ENCODE assay signal across 1 cellular context in genomic region chr1:53111073-53111556, GRCh38.
TF ChIP-seq lines count a peak whose summit lies in the region.

No MANE protein-coding gene starts in this region.

TF ChIP-seq in HepG2, 621 proteins besides CTCF, POLR2A, EP300 and RAD21 (continued from another document and continues in another):
- TF ChIP-seq PAXIP1 (CRISPR knock-in tag; conservative IDR thresholded peaks at IDR 0.05): peak; percentile 81
- no peak for TF ChIP-seq ZBTB4 (CRISPR knock-in tag; IDR thresholded peaks at IDR 0.05; ENCODE audit: borderline replicate concordance)
- TF ChIP-seq FOXK2 (IDR thresholded peaks at IDR 0.05): no peak
- no peak for TF ChIP-seq ELK4 (CRISPR knock-in tag; IDR thresholded peaks at IDR 0.05; ENCODE audit: borderline replicate concordance)
- no peak for TF ChIP-seq CREM (IDR thresholded peaks at IDR 0.05)
- TF ChIP-seq CREM (CRISPR knock-in tag; IDR thresholded peaks at IDR 0.05): no peak
- TF ChIP-seq ZNF557 (CRISPR knock-in tag; IDR thresholded peaks at IDR 0.05): no peak
- no peak for TF ChIP-seq ZNF20 (CRISPR knock-in tag; IDR thresholded peaks at IDR 0.05)
- TF ChIP-seq KAT7 (CRISPR knock-in tag; IDR thresholded peaks at IDR 0.05; ENCODE audit: borderline replicate concordance): no peak
- peak; percentile 15; the same call in 1 of the 2 replicates for TF ChIP-seq BCL3 (CRISPR knock-in tag; IDR thresholded peaks at IDR 0.05)
- no peak for TF ChIP-seq LRRFIP1 (CRISPR knock-in tag; conservative IDR thresholded peaks at IDR 0.05)
- TF ChIP-seq ZNF24 (IDR thresholded peaks at IDR 0.05): no peak
- no peak for TF ChIP-seq NFATC3 (CRISPR knock-in tag; IDR thresholded peaks at IDR 0.05)
- no peak for TF ChIP-seq ZNF256 (CRISPR knock-in tag; conservative IDR thresholded peaks at IDR 0.05)
- TF ChIP-seq CBX5 (CRISPR knock-in tag; IDR thresholded peaks at IDR 0.05; ENCODE audit: borderline replicate concordance): peak; percentile 58; the same call in 1 of the 2 replicates
- TF ChIP-seq KDM4B (CRISPR knock-in tag; IDR thresholded peaks at IDR 0.05): no peak
- no peak for TF ChIP-seq BRD4 (CRISPR knock-in tag; IDR thresholded peaks at IDR 0.05)
- TF ChIP-seq NPAS2 (CRISPR knock-in tag; IDR thresholded peaks at IDR 0.05; ENCODE audit: borderline replicate concordance): no peak
- no peak for TF ChIP-seq ZNF224 (CRISPR knock-in tag; IDR thresholded peaks at IDR 0.05)
- no peak for TF ChIP-seq TAF15 (IDR thresholded peaks at IDR 0.05; ENCODE audit: low read depth, low read length, poor library complexity, severe bottlenecking)
- TF ChIP-seq RFX5 (IDR thresholded peaks at IDR 0.05; ENCODE audit: low read depth, low read length): peak; percentile 94
- TF ChIP-seq HES4 (CRISPR knock-in tag; IDR thresholded peaks at IDR 0.05; ENCODE audit: borderline replicate concordance): no peak
- no peak for TF ChIP-seq TEAD3 (CRISPR knock-in tag; optimal IDR thresholded peaks at IDR 0.05; ENCODE audit: borderline replicate concordance)
- TF ChIP-seq ATF4 (CRISPR knock-in tag; IDR thresholded peaks at IDR 0.05): no peak; a peak in 1 of 4 replicates
- TF ChIP-seq ZBTB7A (CRISPR knock-in tag; IDR thresholded peaks at IDR 0.05): no peak
- no peak for TF ChIP-seq ZNF746 (CRISPR knock-in tag; IDR thresholded peaks at IDR 0.05)
- no peak for TF ChIP-seq ONECUT2 (CRISPR knock-in tag; IDR thresholded peaks at IDR 0.05)
- TF ChIP-seq ZNF501 (CRISPR knock-in tag; IDR thresholded peaks at IDR 0.05): peak; percentile 88; the same call in 1 of the 2 replicates
- TF ChIP-seq PATZ1 (CRISPR knock-in tag; IDR thresholded peaks at IDR 0.05): peak; percentile 77
- no peak for TF ChIP-seq TAF1 (CRISPR knock-in tag; IDR thresholded peaks at IDR 0.05)
- no peak for TF ChIP-seq THYN1 (CRISPR knock-in tag; IDR thresholded peaks at IDR 0.05; ENCODE audit: borderline replicate concordance, low read depth)
- TF ChIP-seq HIVEP1 (CRISPR knock-in tag; IDR thresholded peaks at IDR 0.05): no peak
- TF ChIP-seq TRAFD1 (CRISPR knock-in tag; IDR thresholded peaks at IDR 0.05; ENCODE audit: borderline replicate concordance): no peak
- TF ChIP-seq NCOR1 (IDR thresholded peaks at IDR 0.05; ENCODE audit: borderline replicate concordance, low read length): no peak
- no peak for TF ChIP-seq NR1H2 (CRISPR knock-in tag; IDR thresholded peaks at IDR 0.05; ENCODE audit: borderline replicate concordance, low read depth)
- peak; percentile 66 for TF ChIP-seq FOSL2 (CRISPR knock-in tag; IDR thresholded peaks at IDR 0.05)
- no peak for TF ChIP-seq GZF1 (CRISPR knock-in tag; IDR thresholded peaks at IDR 0.05)
- no peak for TF ChIP-seq ZHX1 (CRISPR knock-in tag; IDR thresholded peaks at IDR 0.05; ENCODE audit: low read depth)
- no peak for TF ChIP-seq ZFP36 (IDR thresholded peaks at IDR 0.05; ENCODE audit: borderline replicate concordance, low read depth, low read length, partially characterized antibody)
- no peak for TF ChIP-seq ZNF225 (CRISPR knock-in tag; IDR thresholded peaks at IDR 0.05)
- peak; percentile 71 for TF ChIP-seq MTA1 (CRISPR knock-in tag; IDR thresholded peaks at IDR 0.05; ENCODE audit: borderline replicate concordance)
- peak; percentile 60; the same call in 1 of the 2 replicates for TF ChIP-seq ZNF329 (CRISPR knock-in tag; IDR thresholded peaks at IDR 0.05; ENCODE audit: low read depth)
- no peak for TF ChIP-seq ZNF326 (CRISPR knock-in tag; IDR thresholded peaks at IDR 0.05; ENCODE audit: borderline replicate concordance)
- TF ChIP-seq E2F2 (CRISPR knock-in tag; IDR thresholded peaks at IDR 0.05; ENCODE audit: borderline replicate concordance): no peak
